24 cellular contexts compared by ENCODE assay signal in the genomic region with DNA sequence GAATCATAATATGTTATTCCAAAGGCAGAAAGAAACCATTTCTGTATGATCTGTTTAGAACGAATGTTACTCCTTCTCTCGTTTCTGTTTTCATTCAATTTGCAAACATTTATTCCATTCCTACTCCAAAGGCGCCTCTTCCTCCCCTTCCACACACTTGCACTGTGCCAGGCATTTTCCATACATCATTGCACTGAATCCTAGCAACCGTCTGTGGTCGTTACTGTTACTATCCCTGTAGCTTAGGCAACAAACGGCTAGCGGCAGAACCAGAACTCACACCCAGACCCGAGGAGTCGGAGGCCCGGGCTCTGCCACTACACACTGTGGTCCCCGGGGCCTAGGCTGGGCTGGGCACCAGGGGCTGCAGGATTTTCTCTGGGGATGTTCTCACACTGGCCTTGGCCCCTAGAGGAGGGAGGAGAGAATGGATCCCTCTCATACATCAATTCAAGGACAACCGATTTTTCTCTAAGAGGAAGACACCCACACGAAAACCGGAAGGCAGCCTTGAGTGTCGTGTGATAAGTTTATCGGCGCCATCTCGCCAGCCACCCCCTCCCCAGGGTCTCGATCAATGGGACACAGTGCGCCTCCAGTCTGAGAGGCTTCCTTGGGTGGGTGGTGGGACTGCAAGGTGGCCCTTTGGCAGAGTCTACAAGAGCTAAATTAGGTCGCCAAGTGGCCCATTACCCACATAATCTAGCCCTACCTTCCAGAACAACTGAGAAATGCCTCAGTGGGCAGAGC.
DNase-seq lines count a peak whose midpoint lies in the region; ATAC-seq and TF ChIP-seq lines count a peak whose summit lies in the region.
"Had no signal": no experiment of that assay in that cellular context is flagged by ENCODE, and none has a peak within 500 bp of the region (broad histone marks: within the 10 kb centered on the region; RNA-seq: fewer than 3 reads in every experiment).

No MANE protein-coding gene starts in this region.

- no peak for ATAC-seq in GM21737 (IDR thresholded peaks at IDR 0.05; ENCODE audit: unreplicated experiment)
- ATAC-seq: naive thymus-derived CD8-positive, alpha-beta T cell; sciatic nerve had no signal

- CTCF ChIA-PET in CD4-positive, alpha-beta memory T cell (lab: Charles Lee; ENCODE audit: partially characterized antibody): no interaction called here

- in situ Hi-C loops in GM13977 (cut with MboI; ENCODE audit: low pct_unique_long_range_greater_than_20kb, low sequenced_read_pairs, unreplicated experiment): no loop called here

- no peaks in the 10 kb centered on the region for H3K9me3 Mint-ChIP-seq in CD4-positive, alpha-beta memory T cell
- no peaks in the 10 kb centered on the region for H3K9me3 Mint-ChIP-seq in activated T-helper 1 cell treated with anti-CD3 and anti-CD28 coated beads, Interleukin-12 subunit alpha, Interleukin-12 subunit beta, Interleukin-2, Interleukin-4 antibody, amounts not matched to agents 30 ng/mL and 10 ng/mL and 1 ng/mL, durations not matched to agents 14 hours and 24 hours and 36 hours
- H3K9me3 Mint-ChIP-seq: naive thymus-derived CD8-positive, alpha-beta T cell had no signal

- H3K4me1 ChIP-seq in CD4-positive, alpha-beta memory T cell (ENCODE audit: insufficient read depth, low read length): peaks cover 40% of the 10 kb centered on the region
- H3K4me1 ChIP-seq: A549, ascending aorta, BE2C, esophagus squamous epithelium, parathyroid adenoma had no signal

- POLR2A ChIA-PET in CD4-positive, alpha-beta memory T cell (lab: Charles Lee; ENCODE audit: partially characterized antibody): interaction anchor here (1.3 to 24.4 kb wide), 4 partner anchors 10 to 64 kb away, joined by 3 to 1022 read pairs (median 216); a partner anchor contains a TSS

- no peaks in the 10 kb centered on the region for H3K9me3 ChIP-seq in CD4-positive, alpha-beta memory T cell (ENCODE audit: control insufficient read depth in 1 of 2, low read length in 2 of 2)
- H3K9me3 ChIP-seq: A549, ascending aorta, BE2C, esophagus squamous epithelium, thoracic aorta had no signal

- peak; percentile 25 for DNase-seq in activated CD4-positive, CD25-positive, alpha-beta regulatory T cell treated with anti-CD3 and anti-CD28 coated beads, Interleukin-2, amount 50 U/mL, for 72 hours
- no peak for DNase-seq in activated CD4-positive, CD25-positive, alpha-beta regulatory T cell (lab: John Stamatoyannopoulos, UW)
- DNase-seq in CD4-positive, alpha-beta memory T cell: no peak
- no peak for DNase-seq in activated T-helper 1 cell treated with anti-CD3 and anti-CD28 coated beads, Interleukin-12 subunit alpha, Interleukin-12 subunit beta, Interleukin-2, Interleukin-4 antibody, amounts not matched to agents 30 ng/mL and 10 ng/mL and 1 ng/mL, durations not matched to agents 14 hours and 24 hours and 36 hours (ENCODE audit: low spot score)
- DNase-seq in kidney glomerular epithelial cell (lab: John Stamatoyannopoulos, UW): peak; percentile 28
- DNase-seq in GM13977 (ENCODE audit: low spot score): no peak
- DNase-seq in NCI-H1436 treated with DMSO at 0.1 percent for 48 hours (lab: John Stamatoyannopoulos, UW): no peak
- DNase-seq: activated CD8-positive, alpha-beta memory T cell treated with anti-CD3 and anti-CD28 coated beads for 24 hours; BE2C; effector CD8-positive, alpha-beta T cell; esophagus squamous epithelium; HCEC 1CT; Kasumi-1; mesendoderm; naive thymus-derived CD8-positive, alpha-beta T cell; NCI-H1048; NCI-H510A treated with DMSO at 0.1 percent for 48 hours; SW 1271 had no signal

- H3K4me3 ChIP-seq in CD4-positive, alpha-beta memory T cell (ENCODE audit: low read length in 2 of 2): no peak overlapping the region
- H3K4me3 ChIP-seq: A549, ascending aorta, esophagus squamous epithelium, thoracic aorta had no signal

- no peaks in the 10 kb centered on the region for H3K36me3 ChIP-seq in CD4-positive, alpha-beta memory T cell (ENCODE audit: insufficient read depth, low read length)
- H3K36me3 ChIP-seq: ascending aorta, BE2C, esophagus squamous epithelium, thoracic aorta had no signal

- peaks cover 29 to 62% (median 43%) of the 10 kb centered on the region in 4 donors for H3K4me1 Mint-ChIP-seq in CD4-positive, alpha-beta memory T cell
- peaks cover 69% of the 10 kb centered on the region for H3K4me1 Mint-ChIP-seq in activated T-helper 1 cell treated with anti-CD3 and anti-CD28 coated beads, Interleukin-12 subunit alpha, Interleukin-12 subunit beta, Interleukin-2, Interleukin-4 antibody, amounts not matched to agents 30 ng/mL and 10 ng/mL and 1 ng/mL, durations not matched to agents 14 hours and 24 hours and 36 hours (ENCODE audit: low read depth)

- peak overlapping the region; percentile 70 to 93 (median 85) for H3K27ac Mint-ChIP-seq in CD4-positive, alpha-beta memory T cell
- H3K27ac Mint-ChIP-seq in activated T-helper 1 cell treated with anti-CD3 and anti-CD28 coated beads, Interleukin-12 subunit alpha, Interleukin-12 subunit beta, Interleukin-2, Interleukin-4 antibody, amounts not matched to agents 30 ng/mL and 10 ng/mL and 1 ng/mL, durations not matched to agents 14 hours and 24 hours and 36 hours: peak overlapping the region; percentile 81

- H3K27me3 ChIP-seq in CD4-positive, alpha-beta memory T cell (ENCODE audit: insufficient read depth, low read length): no peaks in the 10 kb centered on the region
- H3K27me3 ChIP-seq: ascending aorta, BE2C, esophagus squamous epithelium had no signal

- no peak for TF ChIP-seq CTCF in GM13977 (IDR thresholded peaks at IDR 0.05; ENCODE audit: extremely low read depth, insufficient read depth, missing control alignments)

- peak overlapping the region; percentile 15 for H3K27ac ChIP-seq in CD4-positive, alpha-beta memory T cell (ENCODE audit: low read depth, low read length)
- H3K27ac ChIP-seq: A549, ascending aorta, esophagus squamous epithelium, parathyroid adenoma, thoracic aorta had no signal

- peaks cover 10 to 35% of the 10 kb centered on the region in 2 donors for H3K36me3 Mint-ChIP-seq in CD4-positive, alpha-beta memory T cell
- H3K36me3 Mint-ChIP-seq in activated T-helper 1 cell treated with anti-CD3 and anti-CD28 coated beads, Interleukin-12 subunit alpha, Interleukin-12 subunit beta, Interleukin-2, Interleukin-4 antibody, amounts not matched to agents 30 ng/mL and 10 ng/mL and 1 ng/mL, durations not matched to agents 14 hours and 24 hours and 36 hours (ENCODE audit: low read depth): peaks cover 48% of the 10 kb centered on the region
- H3K36me3 Mint-ChIP-seq: naive thymus-derived CD8-positive, alpha-beta T cell had no signal

- H3K4me3 Mint-ChIP-seq in CD4-positive, alpha-beta memory T cell: peak overlapping the region in 7 of 8 donors; percentile 24 to 76 (median 58)
- peak overlapping the region; percentile 19 for H3K4me3 Mint-ChIP-seq in activated T-helper 1 cell treated with anti-CD3 and anti-CD28 coated beads, Interleukin-12 subunit alpha, Interleukin-12 subunit beta, Interleukin-2, Interleukin-4 antibody, amounts not matched to agents 30 ng/mL and 10 ng/mL and 1 ng/mL, durations not matched to agents 14 hours and 24 hours and 36 hours
- H3K4me3 Mint-ChIP-seq: naive thymus-derived CD8-positive, alpha-beta T cell had no signal

- intact Hi-C loops in CD4-positive, alpha-beta memory T cell (cut with micrococcal nuclease): no loop called here
- intact Hi-C loops in activated T-helper 1 cell treated with anti-CD3 and anti-CD28 coated beads, Interleukin-12 subunit alpha, Interleukin-12 subunit beta, Interleukin-2, Interleukin-4 antibody, amounts not matched to agents 30 ng/mL and 10 ng/mL and 1 ng/mL, durations not matched to agents 14 hours and 24 hours and 36 hours (cut with micrococcal nuclease): no loop called here

- no peaks in the 10 kb centered on the region for H3K27me3 Mint-ChIP-seq in CD4-positive, alpha-beta memory T cell
- no peaks in the 10 kb centered on the region for H3K27me3 Mint-ChIP-seq in activated T-helper 1 cell treated with anti-CD3 and anti-CD28 coated beads, Interleukin-12 subunit alpha, Interleukin-12 subunit beta, Interleukin-2, Interleukin-4 antibody, amounts not matched to agents 30 ng/mL and 10 ng/mL and 1 ng/mL, durations not matched to agents 14 hours and 24 hours and 36 hours (ENCODE audit: insufficient read depth)
- H3K27me3 Mint-ChIP-seq: naive thymus-derived CD8-positive, alpha-beta T cell had no signal

Comparison
In these comparisons a context has a peak if more than half of its experiments do, and no peak if none do; other contexts are left out.
1. DNase-seq: peak in activated CD4-positive, CD25-positive, alpha-beta regulatory T cell treated with anti-CD3 and anti-CD28 coated beads, Interleukin-2, amount 50 U/mL, for 72 hours (single experiment) and kidney glomerular epithelial cell (single experiment); none in activated CD4-positive, CD25-positive, alpha-beta regulatory T cell (0 of 4), CD4-positive, alpha-beta memory T cell (0 of 5), activated T-helper 1 cell treated with anti-CD3 and anti-CD28 coated beads, Interleukin-12 subunit alpha, Interleukin-12 subunit beta, Interleukin-2, Interleukin-4 antibody, amounts not matched to agents 30 ng/mL and 10 ng/mL and 1 ng/mL, durations not matched to agents 14 hours and 24 hours and 36 hours (single experiment), GM13977 (single experiment) and NCI-H1436 treated with DMSO at 0.1 percent for 48 hours (single experiment).